Comparison of ENCODE assay signal across 18 cellular contexts in the genomic region with DNA sequence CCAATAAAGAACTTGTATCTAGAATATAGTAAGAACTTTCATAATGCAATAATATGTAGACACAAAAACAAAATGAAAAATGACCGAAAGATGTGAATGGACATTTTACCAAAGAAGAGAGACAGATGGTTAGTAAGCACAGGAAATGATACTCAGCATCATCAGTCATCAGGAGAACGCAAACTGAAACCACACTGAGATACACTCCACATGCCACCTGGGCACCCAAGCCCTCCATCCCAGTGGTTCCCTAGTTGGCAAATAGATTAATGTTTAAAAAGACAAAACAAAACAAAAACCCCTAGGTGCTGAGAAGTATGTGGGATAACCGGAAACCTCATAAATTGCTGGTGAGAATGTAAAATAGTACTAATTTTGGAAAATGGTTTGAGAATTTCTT. TPM values are rescaled to one million over a fixed set of nuclear protein-coding genes. Genes with fewer than 3 reads are reported as not detected.
DNase-seq lines count a peak whose midpoint lies in the region; ATAC-seq and TF ChIP-seq lines count a peak whose summit lies in the region.
"Had no signal": no experiment of that assay in that cellular context is flagged by ENCODE, and none has a peak within 500 bp of the region (broad histone marks: within the 10 kb centered on the region; RNA-seq: fewer than 3 reads in every experiment).

No MANE protein-coding gene starts in this region.

- H3K36me3 Mint-ChIP-seq in chondrocyte (ENCODE audit: low read depth): peaks cover 23% of the 10 kb centered on the region

- H3K27me3 Mint-ChIP-seq in chondrocyte (ENCODE audit: low read depth): no peaks in the 10 kb centered on the region
- H3K27me3 Mint-ChIP-seq: stimulated activated naive B cell treated with anti-CD40 and anti-IgM and Interleukin-4, amounts not matched to agents 10 μg/mL and 1 μg/mL and 100 μg/mL, for 72 hours had no signal

- H3K36me3 ChIP-seq in right lobe of liver: peaks cover 0 to 54% (median 15%) of the 10 kb centered on the region in 4 donors
- H3K36me3 ChIP-seq: uterus had no signal

- no peaks in the 10 kb centered on the region for H3K9me3 ChIP-seq in right lobe of liver
- H3K9me3 ChIP-seq: esophagus squamous epithelium, uterus had no signal

- H3K9me3 Mint-ChIP-seq in chondrocyte (ENCODE audit: low read depth): peaks cover 6% of the 10 kb centered on the region
- H3K9me3 Mint-ChIP-seq: stimulated activated naive B cell treated with anti-CD40 and anti-IgM and Interleukin-4, amounts not matched to agents 10 μg/mL and 1 μg/mL and 100 μg/mL, for 72 hours had no signal

- H3K4me1 ChIP-seq in right lobe of liver: no peaks in the 10 kb centered on the region
- H3K4me1 ChIP-seq: esophagus squamous epithelium, heart left ventricle, uterus had no signal

- ATAC-seq in HG03097 (IDR thresholded peaks at IDR 0.05; ENCODE audit: low FRiP score, unreplicated experiment) (peak; percentile 82), right lobe of liver (no peak), Right ventricle myocardium superior (ENCODE audit: poor library complexity) (no peak)
- ATAC-seq: heart left ventricle; stimulated activated naive B cell treated with anti-CD40 and anti-IgM and Interleukin-4, amounts not matched to agents 10 μg/mL and 1 μg/mL and 100 μg/mL, for 72 hours had no signal

- TF ChIP-seq CTCF in GM13976 (IDR thresholded peaks at IDR 0.05; ENCODE audit: borderline replicate concordance, control extremely low read depth, extremely low read depth, insufficient read depth, missing control alignments): no peak
- no peak for TF ChIP-seq CTCF in chondrocyte (IDR thresholded peaks at IDR 0.05)
- no peak for TF ChIP-seq CTCF in right lobe of liver (IDR thresholded peaks at IDR 0.05)

- DNase-seq in GM13976 (ENCODE audit: low spot score) (peak; percentile 37), GM19238 (ENCODE audit: insufficient read length, low spot score) (peak; percentile 19), chondrocyte (ENCODE audit: low spot score) (no peak), right lobe of liver (no peak), Right ventricle myocardium superior (no peak)
- DNase-seq in stimulated activated CD4-positive, alpha-beta T cell treated with anti-CD3 and anti-CD28 coated beads, Interleukin-4, amount 100 ng/mL, for 1 hour: no peak
- DNase-seq: activated naive CD4-positive, alpha-beta T cell treated with anti-CD3 and anti-CD28 coated beads, Interleukin-2, amount 50 U/mL, for 16 hours; DMS 273 treated with DMSO at 0.1 percent for 48 hours; esophagus squamous epithelium; GOT3; heart left ventricle; NCI-H187; NCI-H510A; stimulated activated naive B cell treated with anti-CD40 and anti-IgM and Interleukin-4, amounts not matched to agents 10 μg/mL and 1 μg/mL and 100 μg/mL, for 72 hours; uterus had no signal

- 89% methylated on average over 3 of the region's 3 CpGs for WGBS in right lobe of liver (ENCODE audit: insufficient coverage, low coverage, low lambda C conversion rate, missing lambda C conversion rate)

- peak overlapping the region; percentile 29 for H3K27ac Mint-ChIP-seq in chondrocyte (ENCODE audit: unreplicated experiment)
- H3K27ac Mint-ChIP-seq: stimulated activated naive B cell treated with anti-CD40 and anti-IgM and Interleukin-4, amounts not matched to agents 10 μg/mL and 1 μg/mL and 100 μg/mL, for 72 hours had no signal

- in situ Hi-C loops in GM13976 (cut with MboI; ENCODE audit: low sequenced_read_pairs, unreplicated experiment): no loop called here

- H3K27ac ChIP-seq in right lobe of liver: no peak overlapping the region
- H3K27ac ChIP-seq: esophagus squamous epithelium, heart left ventricle, SK-N-MC, skin epidermis, uterus had no signal

- H3K27me3 ChIP-seq in right lobe of liver: no peaks in the 10 kb centered on the region
- H3K27me3 ChIP-seq: esophagus squamous epithelium, heart left ventricle, uterus had no signal

- peaks cover 11% of the 10 kb centered on the region for H3K4me1 Mint-ChIP-seq in chondrocyte (ENCODE audit: low read depth)
- H3K4me1 Mint-ChIP-seq: stimulated activated naive B cell treated with anti-CD40 and anti-IgM and Interleukin-4, amounts not matched to agents 10 μg/mL and 1 μg/mL and 100 μg/mL, for 72 hours had no signal

- no peak for TF ChIP-seq POLR2A in right lobe of liver (IDR thresholded peaks at IDR 0.05)

- intact Hi-C loops in right lobe of liver (cut with DNase I): no loop called here
- intact Hi-C loops in Right ventricle myocardium superior (cut with DNase I): no loop called here

- H3K4me3 ChIP-seq in right lobe of liver: no peak overlapping the region
- H3K4me3 ChIP-seq: esophagus squamous epithelium, heart left ventricle, SK-N-MC, skin epidermis, uterus had no signal

- no peak overlapping the region for H3K4me3 Mint-ChIP-seq in chondrocyte (ENCODE audit: unreplicated experiment)
- H3K4me3 Mint-ChIP-seq: stimulated activated naive B cell treated with anti-CD40 and anti-IgM and Interleukin-4, amounts not matched to agents 10 μg/mL and 1 μg/mL and 100 μg/mL, for 72 hours had no signal

RNA-seq across cellular contexts. Expression of a gene that starts 26.8 kb away (rescaled TPM):
- total RNA-seq in chondrocyte (16.9 to 21.8 TPM (median 20.2 TPM) in 3 replicates), right lobe of liver (10 to 100 TPM in 4 of 6 experiments, 1 to 10 TPM in 2; 8.5 to 14.7 (median 11.6) TPM), Right ventricle myocardium superior (10.2 TPM)

Comparison
In these comparisons a context has a peak if more than half of its experiments do, and no peak if none do; other contexts are left out.
1. DNase-seq: peak in GM13976 (single experiment) and GM19238 (single experiment); none in chondrocyte (single experiment), right lobe of liver (0 of 3), Right ventricle myocardium superior (single experiment) and stimulated activated CD4-positive, alpha-beta T cell treated with anti-CD3 and anti-CD28 coated beads, Interleukin-4, amount 100 ng/mL, for 1 hour (single experiment).